Comparison of ENCODE assay signal across 9 cellular contexts in genomic region chr3:42117175-42118008, GRCh38. TPM values are rescaled to one million over a fixed set of nuclear protein-coding genes. Genes with fewer than 3 reads are reported as not detected.
DNase-seq lines count a peak whose midpoint lies in the region; ATAC-seq, FAIRE-seq and TF ChIP-seq lines count a peak whose summit lies in the region.
"Had no signal": no experiment of that assay in that cellular context is flagged by ENCODE, and none has a peak within 500 bp of the region (broad histone marks: within the 10 kb centered on the region; RNA-seq: fewer than 3 reads in every experiment).

No MANE protein-coding gene starts in this region.

- DNase-seq in GM12865 (ENCODE audit: low read depth) = no peak
- no peak for DNase-seq in RWPE1 (ENCODE audit: low spot score)
- peak; percentile 67 for DNase-seq in fibroblast of mammary gland (ENCODE audit: low read depth)
- peak in 3 of 6 donors; percentile 22 to 47 (median 38) for DNase-seq in pancreas
- DNase-seq in NCI-H524 treated with DMSO at 0.1 percent for 48 hours (lab: John Stamatoyannopoulos, UW) = no peak
- no peak for DNase-seq in central memory CD4-positive, alpha-beta T cell

- peak; percentile 35 for TF ChIP-seq CTCF in GM12865 (IDR thresholded peaks at IDR 0.05; ENCODE audit: insufficient read depth, low read depth, low read length, missing control alignments)
- peak; percentile 38 for TF ChIP-seq CTCF in RWPE1 (conservative IDR thresholded peaks at IDR 0.05; ENCODE audit: low read depth)
- TF ChIP-seq CTCF in fibroblast of mammary gland (conservative IDR thresholded peaks at IDR 0.05; ENCODE audit: control insufficient read depth, insufficient read depth, low read depth, low read length) = peak; percentile 60
- peak in 3 of 4 donors; percentile 35 to 43 (median 36) for TF ChIP-seq CTCF in pancreas (IDR thresholded peaks at IDR 0.05)

- CTCF ChIA-PET in RWPE1 (lab: Yijun Ruan, JAX) = interaction anchor here (0.5 to 4.8 kb wide), 3 partner anchors 45 to 1109 kb away, joined by 3 to 30 read pairs (median 8); no protein-coding TSS in a partner anchor

- H3K36me3 ChIP-seq in pancreas = no peaks in the 10 kb centered on the region

- POLR2A ChIA-PET in RWPE1 (lab: Yijun Ruan, JAX; ENCODE audit: low non-redundant PET) = no interaction called here

- peaks cover 0 to 7% (median 3%) of the 10 kb centered on the region in 3 donors for H3K4me1 ChIP-seq in pancreas

- no peak overlapping the region for H3K4me3 ChIP-seq in GM12865 (ENCODE audit: low read depth, low read length)
- no peak overlapping the region for H3K4me3 ChIP-seq in fibroblast of mammary gland (ENCODE audit: control insufficient read depth, low read depth, low read length)
- H3K4me3 ChIP-seq in pancreas = no peak overlapping the region

- intact Hi-C loops in pancreas (cut with DNase I) = loop anchor here (5.0 kb wide), 1 partner anchor 75 kb away; no protein-coding TSS in a partner anchor

- no peak for FAIRE-seq in pancreas (lab: Jason Lieb, UNC)
- FAIRE-seq: TTC549 had no signal

- H3K27ac ChIP-seq in RWPE1 = peak overlapping the region; percentile 68
- H3K27ac ChIP-seq in pancreas = peak overlapping the region in 2 of 4 donors; percentile 3 to 53

- H3K9me3 ChIP-seq in pancreas = no peaks in the 10 kb centered on the region

- WGBS in pancreas, 2 donors = 29 to 32% methylated on average over 14 of the region's 14 CpGs

- no peaks in the 10 kb centered on the region for H3K27me3 ChIP-seq in pancreas

- peak; percentile 60 to 72 (median 66) for ATAC-seq in pancreas
- ATAC-seq in GM19452 (IDR thresholded peaks at IDR 0.05; ENCODE audit: unreplicated experiment) = no peak
- ATAC-seq in GM19023 (IDR thresholded peaks at IDR 0.05; ENCODE audit: unreplicated experiment) = no peak

RNA-seq across cellular contexts. Expression of gene TRAK1, which starts 26.2 kb away (rescaled TPM):
- 10 to 100 TPM in 4 of 6 donors, 1 to 10 TPM in 2; 9.3 to 24.3 (median 11.7) TPM for total RNA-seq in pancreas
- 10 to 100 TPM; 10.6 to 19.7 TPM for polyA plus RNA-seq in pancreas

Comparison
In these comparisons a context has a peak if more than half of its experiments do, and no peak if none do; other contexts are left out.
1. ATAC-seq: peak in pancreas (4 of 4); none in GM19452 (single experiment) and GM19023 (single experiment).
2. Peak in every context shown above with its lines, with median percentiles within 50 percentile points of each other: CTCF ChIP-seq.